13 cellular contexts compared by ENCODE assay signal in genomic region chr5:107275333-107275732, GRCh38.
DNase-seq lines count a peak whose midpoint lies in the region; ATAC-seq lines count a peak whose summit lies in the region.
"Had no signal": no experiment of that assay in that cellular context is flagged by ENCODE, and none has a peak within 500 bp of the region (broad histone marks: within the 10 kb centered on the region; RNA-seq: fewer than 3 reads in every experiment).

No MANE protein-coding gene starts in this region.

- no peak for ATAC-seq in GM18520 (IDR thresholded peaks at IDR 0.05; ENCODE audit: unreplicated experiment)
- ATAC-seq in GM18907 (IDR thresholded peaks at IDR 0.05; ENCODE audit: unreplicated experiment), result no peak
- no peak for ATAC-seq in HG02973 (IDR thresholded peaks at IDR 0.05; ENCODE audit: unreplicated experiment)
- ATAC-seq: HepG2 had no signal

- DNase-seq in Caki2 (ENCODE audit: low read depth) (peak; percentile 32), NCI-H69 (lab: John Stamatoyannopoulos, UW) (peak; percentile 31), kidney tubule cell (ENCODE audit: low spot score) (peak; percentile 69)
- DNase-seq: AML-193; Caco-2; CD8-positive, alpha-beta memory T cell; DMS79; GOT3; H9 had no signal

- in situ Hi-C loops in Caki2 (cut with HindIII; ENCODE audit: low pct_unique_long_range_greater_than_20kb, low sequenced_read_pairs), result no loop called here
